Comparison of ENCODE assay signal across 1 cellular context in the genomic region with DNA sequence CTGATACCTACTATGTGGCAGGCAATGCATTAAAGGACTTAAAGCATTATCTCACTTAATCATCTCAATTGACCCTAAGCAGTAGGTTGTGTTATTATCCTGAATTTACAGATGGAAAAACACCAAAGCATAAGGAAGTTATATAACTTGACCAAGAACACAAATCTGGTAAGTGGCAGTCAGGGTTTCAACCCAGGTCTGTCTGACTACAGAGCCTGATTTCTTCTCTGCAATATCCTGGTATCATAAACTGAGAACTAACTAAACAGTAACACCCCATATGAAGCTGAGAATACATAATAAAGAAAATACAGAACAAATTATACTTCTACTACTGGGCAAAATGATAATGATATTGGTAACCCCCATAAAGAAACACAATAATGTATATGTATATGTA.
TF ChIP-seq lines count a peak whose summit lies in the region.

No MANE protein-coding gene starts in this region.

TF ChIP-seq in HepG2, 621 proteins besides CTCF, POLR2A, EP300 and RAD21 (continued from another document):
- TF ChIP-seq, protein P1, sequence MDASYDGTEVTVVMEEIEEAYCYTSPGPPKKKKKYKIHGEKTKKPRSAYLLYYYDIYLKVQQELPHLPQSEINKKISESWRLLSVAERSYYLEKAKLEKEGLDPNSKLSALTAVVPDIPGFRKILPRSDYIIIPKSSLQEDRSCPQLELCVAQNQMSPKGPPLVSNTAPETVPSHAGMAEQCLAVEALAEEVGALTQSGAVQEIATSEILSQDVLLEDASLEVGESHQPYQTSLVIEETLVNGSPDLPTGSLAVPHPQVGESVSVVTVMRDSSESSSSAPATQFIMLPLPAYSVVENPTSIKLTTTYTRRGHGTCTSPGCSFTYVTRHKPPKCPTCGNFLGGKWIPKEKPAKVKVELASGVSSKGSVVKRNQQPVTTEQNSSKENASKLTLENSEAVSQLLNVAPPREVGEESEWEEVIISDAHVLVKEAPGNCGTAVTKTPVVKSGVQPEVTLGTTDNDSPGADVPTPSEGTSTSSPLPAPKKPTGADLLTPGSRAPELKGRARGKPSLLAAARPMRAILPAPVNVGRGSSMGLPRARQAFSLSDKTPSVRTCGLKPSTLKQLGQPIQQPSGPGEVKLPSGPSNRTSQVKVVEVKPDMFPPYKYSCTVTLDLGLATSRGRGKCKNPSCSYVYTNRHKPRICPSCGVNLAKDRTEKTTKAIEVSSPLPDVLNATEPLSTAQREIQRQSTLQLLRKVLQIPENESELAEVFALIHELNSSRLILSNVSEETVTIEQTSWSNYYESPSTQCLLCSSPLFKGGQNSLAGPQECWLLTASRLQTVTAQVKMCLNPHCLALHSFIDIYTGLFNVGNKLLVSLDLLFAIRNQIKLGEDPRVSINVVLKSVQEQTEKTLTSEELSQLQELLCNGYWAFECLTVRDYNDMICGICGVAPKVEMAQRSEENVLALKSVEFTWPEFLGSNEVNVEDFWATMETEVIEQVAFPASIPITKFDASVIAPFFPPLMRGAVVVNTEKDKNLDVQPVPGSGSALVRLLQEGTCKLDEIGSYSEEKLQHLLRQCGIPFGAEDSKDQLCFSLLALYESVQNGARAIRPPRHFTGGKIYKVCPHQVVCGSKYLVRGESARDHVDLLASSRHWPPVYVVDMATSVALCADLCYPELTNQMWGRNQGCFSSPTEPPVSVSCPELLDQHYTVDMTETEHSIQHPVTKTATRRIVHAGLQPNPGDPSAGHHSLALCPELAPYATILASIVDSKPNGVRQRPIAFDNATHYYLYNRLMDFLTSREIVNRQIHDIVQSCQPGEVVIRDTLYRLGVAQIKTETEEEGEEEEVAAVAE (CRISPR knock-in tag; IDR thresholded peaks at IDR 0.05; ENCODE audit: borderline replicate concordance), result no peak
- no peak for TF ChIP-seq KDM6A (CRISPR knock-in tag; IDR thresholded peaks at IDR 0.05; ENCODE audit: low read depth)
- no peak for TF ChIP-seq CREM (IDR thresholded peaks at IDR 0.05)
- no peak for TF ChIP-seq CREM (CRISPR knock-in tag; IDR thresholded peaks at IDR 0.05)
- TF ChIP-seq ATF7 (IDR thresholded peaks at IDR 0.05), result no peak
- no peak for TF ChIP-seq ATF7 (CRISPR knock-in tag; IDR thresholded peaks at IDR 0.05)
- no peak for TF ChIP-seq ZZZ3 (CRISPR knock-in tag; IDR thresholded peaks at IDR 0.05; ENCODE audit: borderline replicate concordance)
- no peak for TF ChIP-seq ZNF335 (CRISPR knock-in tag; IDR thresholded peaks at IDR 0.05)
- TF ChIP-seq ZBTB3 (CRISPR knock-in tag; IDR thresholded peaks at IDR 0.05; ENCODE audit: borderline replicate concordance, low read depth), result no peak
- TF ChIP-seq MAZ (IDR thresholded peaks at IDR 0.05; ENCODE audit: borderline replicate concordance, low read depth, low read length), result no peak
- TF ChIP-seq MAZ (CRISPR knock-in tag; IDR thresholded peaks at IDR 0.05; ENCODE audit: low read depth), result no peak
- TF ChIP-seq ZFP1 (CRISPR knock-in tag; IDR thresholded peaks at IDR 0.05), result no peak
- TF ChIP-seq, protein P2, sequence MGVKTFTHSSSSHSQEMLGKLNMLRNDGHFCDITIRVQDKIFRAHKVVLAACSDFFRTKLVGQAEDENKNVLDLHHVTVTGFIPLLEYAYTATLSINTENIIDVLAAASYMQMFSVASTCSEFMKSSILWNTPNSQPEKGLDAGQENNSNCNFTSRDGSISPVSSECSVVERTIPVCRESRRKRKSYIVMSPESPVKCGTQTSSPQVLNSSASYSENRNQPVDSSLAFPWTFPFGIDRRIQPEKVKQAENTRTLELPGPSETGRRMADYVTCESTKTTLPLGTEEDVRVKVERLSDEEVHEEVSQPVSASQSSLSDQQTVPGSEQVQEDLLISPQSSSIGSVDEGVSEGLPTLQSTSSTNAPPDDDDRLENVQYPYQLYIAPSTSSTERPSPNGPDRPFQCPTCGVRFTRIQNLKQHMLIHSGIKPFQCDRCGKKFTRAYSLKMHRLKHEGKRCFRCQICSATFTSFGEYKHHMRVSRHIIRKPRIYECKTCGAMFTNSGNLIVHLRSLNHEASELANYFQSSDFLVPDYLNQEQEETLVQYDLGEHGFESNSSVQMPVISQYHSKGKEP (CRISPR knock-in tag; IDR thresholded peaks at IDR 0.05), result no peak
